Comparison of ENCODE assay signal across 6 cellular contexts in the genomic region with DNA sequence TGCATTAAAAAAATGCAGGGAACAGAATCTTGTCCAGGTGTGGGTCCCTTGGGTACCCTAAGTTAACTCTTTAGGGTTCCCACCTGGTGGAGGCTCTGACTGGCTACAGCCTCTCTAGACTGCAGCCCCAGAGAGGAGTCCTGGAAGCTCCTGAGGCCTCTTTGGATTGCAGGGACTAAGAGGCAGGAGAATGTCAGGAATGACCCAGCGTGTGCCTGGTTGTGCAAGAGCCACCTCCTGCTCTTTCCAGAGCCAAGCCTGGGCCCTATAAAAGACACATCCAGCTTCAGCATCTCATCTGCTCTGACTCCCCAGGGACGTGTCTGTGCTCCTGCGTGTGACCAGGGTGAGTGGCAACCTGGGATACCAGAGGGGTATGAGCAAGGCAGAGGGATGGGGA. TPM values are rescaled to one million over a fixed set of nuclear protein-coding genes. Genes with fewer than 3 reads are reported as not detected.
"Had no signal": no experiment of that assay in that cellular context is flagged by ENCODE, and none has a peak within 500 bp of the region (broad histone marks: within the 10 kb centered on the region; RNA-seq: fewer than 3 reads in every experiment).

A gene with protein sequence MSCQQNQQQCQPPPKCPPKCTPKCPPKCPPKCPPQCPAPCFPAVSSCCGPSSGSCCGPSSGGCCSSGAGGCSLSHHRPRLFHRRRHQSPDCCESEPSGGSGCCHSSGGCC (plus strand): TSS at position 297 of the 400 bp plus-strand sequence. CDS start 737 bp downstream, outside the sequence.

RNA-seq across cellular contexts. Expression of the gene that starts here (rescaled TPM):
- total RNA-seq: HepG2, HT-29, HT1080, IMR-90, K562 had no signal
- polyA plus RNA-seq: HepG2, IgD-negative memory B cell, IMR-90, K562 had no signal
